1 cellular context compared by ENCODE assay signal in genomic region chr7:13987395-13987794, GRCh38.
TF ChIP-seq lines count a peak whose summit lies in the region.

No MANE protein-coding gene starts in this region.

TF ChIP-seq in GM23338, 12 proteins besides CTCF, POLR2A, EP300 and RAD21:
- TF ChIP-seq NANOG (IDR thresholded peaks at IDR 0.05; ENCODE audit: borderline replicate concordance) (no peak), ZNF331 (CRISPR knock-in tag; IDR thresholded peaks at IDR 0.05; ENCODE audit: low read depth) (no peak), STAT1 (IDR thresholded peaks at IDR 0.05; ENCODE audit: unreplicated experiment) (no peak), POLR2AphosphoS5 (IDR thresholded peaks at IDR 0.05; ENCODE audit: low read depth) (no peak), ZNF114 (CRISPR knock-in tag; IDR thresholded peaks at IDR 0.05) (no peak), EZH2phosphoT487 (IDR thresholded peaks at IDR 0.05; ENCODE audit: unreplicated experiment) (no peak), JUNB (IDR thresholded peaks at IDR 0.05; ENCODE audit: unreplicated experiment) (no peak), ETS1 (IDR thresholded peaks at IDR 0.05) (no peak), CREB1 (CRISPR knock-in tag; IDR thresholded peaks at IDR 0.05; ENCODE audit: low read depth) (no peak), EZH2 (IDR thresholded peaks at IDR 0.05; ENCODE audit: low read depth, unreplicated experiment) (no peak)
- TF ChIP-seq, protein P1, sequence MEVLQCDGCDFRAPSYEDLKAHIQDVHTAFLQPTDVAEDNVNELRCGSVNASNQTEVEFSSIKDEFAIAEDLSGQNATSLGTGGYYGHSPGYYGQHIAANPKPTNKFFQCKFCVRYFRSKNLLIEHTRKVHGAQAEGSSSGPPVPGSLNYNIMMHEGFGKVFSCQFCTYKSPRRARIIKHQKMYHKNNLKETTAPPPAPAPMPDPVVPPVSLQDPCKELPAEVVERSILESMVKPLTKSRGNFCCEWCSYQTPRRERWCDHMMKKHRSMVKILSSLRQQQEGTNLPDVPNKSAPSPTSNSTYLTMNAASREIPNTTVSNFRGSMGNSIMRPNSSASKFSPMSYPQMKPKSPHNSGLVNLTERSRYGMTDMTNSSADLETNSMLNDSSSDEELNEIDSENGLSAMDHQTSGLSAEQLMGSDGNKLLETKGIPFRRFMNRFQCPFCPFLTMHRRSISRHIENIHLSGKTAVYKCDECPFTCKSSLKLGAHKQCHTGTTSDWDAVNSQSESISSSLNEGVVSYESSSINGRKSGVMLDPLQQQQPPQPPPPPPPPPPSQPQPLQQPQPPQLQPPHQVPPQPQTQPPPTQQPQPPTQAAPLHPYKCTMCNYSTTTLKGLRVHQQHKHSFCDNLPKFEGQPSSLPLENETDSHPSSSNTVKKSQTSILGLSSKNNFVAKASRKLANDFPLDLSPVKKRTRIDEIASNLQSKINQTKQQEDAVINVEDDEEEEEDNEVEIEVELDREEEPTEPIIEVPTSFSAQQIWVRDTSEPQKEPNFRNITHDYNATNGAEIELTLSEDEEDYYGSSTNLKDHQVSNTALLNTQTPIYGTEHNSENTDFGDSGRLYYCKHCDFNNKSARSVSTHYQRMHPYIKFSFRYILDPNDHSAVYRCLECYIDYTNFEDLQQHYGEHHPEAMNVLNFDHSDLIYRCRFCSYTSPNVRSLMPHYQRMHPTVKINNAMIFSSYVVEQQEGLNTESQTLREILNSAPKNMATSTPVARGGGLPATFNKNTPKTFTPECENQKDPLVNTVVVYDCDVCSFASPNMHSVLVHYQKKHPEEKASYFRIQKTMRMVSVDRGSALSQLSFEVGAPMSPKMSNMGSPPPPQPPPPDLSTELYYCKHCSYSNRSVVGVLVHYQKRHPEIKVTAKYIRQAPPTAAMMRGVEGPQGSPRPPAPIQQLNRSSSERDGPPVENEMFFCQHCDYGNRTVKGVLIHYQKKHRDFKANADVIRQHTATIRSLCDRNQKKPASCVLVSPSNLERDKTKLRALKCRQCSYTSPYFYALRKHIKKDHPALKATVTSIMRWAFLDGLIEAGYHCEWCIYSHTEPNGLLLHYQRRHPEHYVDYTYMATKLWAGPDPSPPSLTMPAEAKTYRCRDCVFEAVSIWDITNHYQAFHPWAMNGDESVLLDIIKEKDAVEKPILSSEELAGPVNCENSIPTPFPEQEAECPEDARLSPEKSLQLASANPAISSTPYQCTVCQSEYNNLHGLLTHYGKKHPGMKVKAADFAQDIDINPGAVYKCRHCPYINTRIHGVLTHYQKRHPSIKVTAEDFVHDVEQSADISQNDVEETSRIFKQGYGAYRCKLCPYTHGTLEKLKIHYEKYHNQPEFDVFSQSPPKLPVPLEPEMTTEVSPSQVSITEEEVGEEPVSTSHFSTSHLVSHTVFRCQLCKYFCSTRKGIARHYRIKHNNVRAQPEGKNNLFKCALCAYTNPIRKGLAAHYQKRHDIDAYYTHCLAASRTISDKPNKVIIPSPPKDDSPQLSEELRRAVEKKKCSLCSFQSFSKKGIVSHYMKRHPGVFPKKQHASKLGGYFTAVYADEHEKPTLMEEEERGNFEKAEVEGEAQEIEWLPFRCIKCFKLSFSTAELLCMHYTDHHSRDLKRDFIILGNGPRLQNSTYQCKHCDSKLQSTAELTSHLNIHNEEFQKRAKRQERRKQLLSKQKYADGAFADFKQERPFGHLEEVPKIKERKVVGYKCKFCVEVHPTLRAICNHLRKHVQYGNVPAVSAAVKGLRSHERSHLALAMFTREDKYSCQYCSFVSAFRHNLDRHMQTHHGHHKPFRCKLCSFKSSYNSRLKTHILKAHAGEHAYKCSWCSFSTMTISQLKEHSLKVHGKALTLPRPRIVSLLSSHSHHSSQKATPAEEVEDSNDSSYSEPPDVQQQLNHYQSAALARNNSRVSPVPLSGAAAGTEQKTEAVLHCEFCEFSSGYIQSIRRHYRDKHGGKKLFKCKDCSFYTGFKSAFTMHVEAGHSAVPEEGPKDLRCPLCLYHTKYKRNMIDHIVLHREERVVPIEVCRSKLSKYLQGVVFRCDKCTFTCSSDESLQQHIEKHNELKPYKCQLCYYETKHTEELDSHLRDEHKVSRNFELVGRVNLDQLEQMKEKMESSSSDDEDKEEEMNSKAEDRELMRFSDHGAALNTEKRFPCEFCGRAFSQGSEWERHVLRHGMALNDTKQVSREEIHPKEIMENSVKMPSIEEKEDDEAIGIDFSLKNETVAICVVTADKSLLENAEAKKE (CRISPR knock-in tag; IDR thresholded peaks at IDR 0.05) = no peak
- TF ChIP-seq, protein P2, sequence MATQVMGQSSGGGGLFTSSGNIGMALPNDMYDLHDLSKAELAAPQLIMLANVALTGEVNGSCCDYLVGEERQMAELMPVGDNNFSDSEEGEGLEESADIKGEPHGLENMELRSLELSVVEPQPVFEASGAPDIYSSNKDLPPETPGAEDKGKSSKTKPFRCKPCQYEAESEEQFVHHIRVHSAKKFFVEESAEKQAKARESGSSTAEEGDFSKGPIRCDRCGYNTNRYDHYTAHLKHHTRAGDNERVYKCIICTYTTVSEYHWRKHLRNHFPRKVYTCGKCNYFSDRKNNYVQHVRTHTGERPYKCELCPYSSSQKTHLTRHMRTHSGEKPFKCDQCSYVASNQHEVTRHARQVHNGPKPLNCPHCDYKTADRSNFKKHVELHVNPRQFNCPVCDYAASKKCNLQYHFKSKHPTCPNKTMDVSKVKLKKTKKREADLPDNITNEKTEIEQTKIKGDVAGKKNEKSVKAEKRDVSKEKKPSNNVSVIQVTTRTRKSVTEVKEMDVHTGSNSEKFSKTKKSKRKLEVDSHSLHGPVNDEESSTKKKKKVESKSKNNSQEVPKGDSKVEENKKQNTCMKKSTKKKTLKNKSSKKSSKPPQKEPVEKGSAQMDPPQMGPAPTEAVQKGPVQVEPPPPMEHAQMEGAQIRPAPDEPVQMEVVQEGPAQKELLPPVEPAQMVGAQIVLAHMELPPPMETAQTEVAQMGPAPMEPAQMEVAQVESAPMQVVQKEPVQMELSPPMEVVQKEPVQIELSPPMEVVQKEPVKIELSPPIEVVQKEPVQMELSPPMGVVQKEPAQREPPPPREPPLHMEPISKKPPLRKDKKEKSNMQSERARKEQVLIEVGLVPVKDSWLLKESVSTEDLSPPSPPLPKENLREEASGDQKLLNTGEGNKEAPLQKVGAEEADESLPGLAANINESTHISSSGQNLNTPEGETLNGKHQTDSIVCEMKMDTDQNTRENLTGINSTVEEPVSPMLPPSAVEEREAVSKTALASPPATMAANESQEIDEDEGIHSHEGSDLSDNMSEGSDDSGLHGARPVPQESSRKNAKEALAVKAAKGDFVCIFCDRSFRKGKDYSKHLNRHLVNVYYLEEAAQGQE (IDR thresholded peaks at IDR 0.05; ENCODE audit: unreplicated experiment) = no peak
